6 cellular contexts compared by ENCODE assay signal in the genomic region with DNA sequence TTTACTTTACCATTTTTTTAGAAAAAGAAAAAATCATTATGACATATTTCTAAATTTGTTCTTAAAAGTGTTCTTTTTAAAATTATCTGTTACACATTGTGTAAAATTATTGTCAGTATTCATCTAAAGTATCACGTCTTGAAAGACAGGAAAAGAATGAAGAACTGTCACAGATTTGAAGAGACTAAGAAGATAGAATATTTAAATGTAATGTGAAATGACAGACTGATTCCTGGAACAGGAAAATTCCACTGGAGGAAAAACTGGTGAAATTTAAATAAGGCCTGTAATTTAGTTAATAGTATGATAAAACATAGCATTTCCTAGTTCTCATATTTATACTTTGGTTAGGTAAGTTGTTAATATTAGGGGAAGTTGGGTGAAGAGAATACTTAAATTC. TPM values are rescaled to one million over a fixed set of nuclear protein-coding genes. Genes with fewer than 3 reads are reported as not detected.
"Had no signal": no experiment of that assay in that cellular context is flagged by ENCODE, and none has a peak within 500 bp of the region (broad histone marks: within the 10 kb centered on the region; RNA-seq: fewer than 3 reads in every experiment).

No MANE protein-coding gene starts in this region.

- FAIRE-seq: HepG2 had no signal

- DNase-seq: GM23248, GOT3, H7, HFFc6, KBM-7 had no signal

RNA-seq across cellular contexts. Expression of gene RUNX2, which starts 52.8 kb away (rescaled TPM):
- total RNA-seq: HepG2 had no signal
- polyA plus RNA-seq: HepG2 had no signal
